20 cellular contexts compared by ENCODE assay signal in the genomic region with DNA sequence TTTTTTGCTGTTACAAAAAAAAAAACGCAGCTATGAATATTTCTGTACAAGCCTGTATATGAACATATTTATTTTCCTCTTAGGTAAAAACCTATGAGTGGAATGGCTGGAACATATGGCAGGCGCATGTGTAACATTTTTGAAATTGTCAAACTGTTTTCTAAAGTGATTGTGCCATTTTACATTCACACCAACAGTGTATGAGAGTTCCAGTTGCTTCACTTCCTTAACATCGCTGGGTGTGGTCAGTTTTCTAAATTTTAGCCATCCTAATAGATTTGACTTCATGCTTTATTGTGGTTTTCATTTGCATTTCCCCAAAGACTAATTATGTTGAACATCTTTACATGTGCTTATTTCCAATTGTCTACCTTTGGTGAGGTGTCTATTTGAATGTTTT.
A peak's percentile ranks its signal among the peaks of the same experiment; 100 is the strongest.
DNase-seq lines count a peak whose midpoint lies in the region; ATAC-seq lines count a peak whose summit lies in the region.
"Had no signal": no experiment of that assay in that cellular context is flagged by ENCODE, and none has a peak within 500 bp of the region (broad histone marks: within the 10 kb centered on the region; RNA-seq: fewer than 3 reads in every experiment).

No MANE protein-coding gene starts in this region.

- no peak for ATAC-seq in GM21786 (IDR thresholded peaks at IDR 0.05; ENCODE audit: unreplicated experiment)
- ATAC-seq: PC-3 had no signal

- DNase-seq in SIG-M5 treated with dmso at 0.1 percent for 504 hours (lab: John Stamatoyannopoulos, UW; ENCODE audit: unreplicated experiment) (peak; percentile 20), SIG-M5 (lab: John Stamatoyannopoulos, UW) (no peak), NOMO-1 treated with DMSO at 0.1 percent for 48 hours (lab: John Stamatoyannopoulos, UW; ENCODE audit: unreplicated experiment) (peak; percentile 60), SKM-1 treated with dmso at 0.1 percent for 144 hours (lab: John Stamatoyannopoulos, UW; ENCODE audit: unreplicated experiment) (peak; percentile 31), LoVo (ENCODE audit: low spot score) (no peak)
- no peak for DNase-seq in activated CD4-positive, alpha-beta T cell treated with anti-CD3 and anti-CD28 coated beads, Interleukin-2, amount 50 U/mL, for 1 hour
- DNase-seq: CD4-positive, alpha-beta T cell; COR-L47; DMS53; NCI-H1048; NCI-H1417; NCI-H1694; NCI-H2029 treated with DMSO at 0.1 percent for 48 hours; NCI-H2227 treated with DMSO at 0.1 percent for 48 hours; NCI-H526 treated with DMSO at 0.1 percent for 48 hours; PC-3; Right ventricle myocardium superior; RPMI8226; T-helper 2 cell had no signal

Comparison
In these comparisons a context has a peak if more than half of its experiments do, and no peak if none do; other contexts are left out.
1. DNase-seq: peak in SIG-M5 treated with dmso at 0.1 percent for 504 hours (single experiment), NOMO-1 treated with DMSO at 0.1 percent for 48 hours (single experiment) and SKM-1 treated with dmso at 0.1 percent for 144 hours (single experiment); none in SIG-M5 (single experiment), activated CD4-positive, alpha-beta T cell treated with anti-CD3 and anti-CD28 coated beads, Interleukin-2, amount 50 U/mL, for 1 hour (single experiment) and LoVo (single experiment).